8 cellular contexts compared by ENCODE assay signal in genomic region chr3:131526801-131527347, GRCh38. TPM values are rescaled to one million over a fixed set of nuclear protein-coding genes. Genes with fewer than 3 reads are reported as not detected.
DNase-seq lines count a peak whose midpoint lies in the region; ATAC-seq and TF ChIP-seq lines count a peak whose summit lies in the region.

No MANE protein-coding gene starts in this region.

- DNase-seq in NCI-H1436 (lab: John Stamatoyannopoulos, UW) (peak; percentile 32), NCI-H1436 treated with DMSO at 0.1 percent for 48 hours (lab: John Stamatoyannopoulos, UW) (no peak), left ventricle myocardium inferior (peak; percentile 38), sciatic nerve (ENCODE audit: low spot score) (peak; percentile 59), H4 (ENCODE audit: low spot score) (no peak), cortex of kidney (lab: John Stamatoyannopoulos, UW) (no peak)

- H3K4me3 ChIP-seq in WI38 (ENCODE audit: low read depth, low read length) (peak overlapping the region; percentile 15; the same call in 1 of the 2 replicates), left ventricle myocardium inferior (peak overlapping the region; percentile 60)

- H3K36me3 ChIP-seq in left ventricle myocardium inferior = no peaks in the 10 kb centered on the region

- H3K9me3 ChIP-seq in left ventricle myocardium inferior (replicated peaks) = no peaks in the 10 kb centered on the region

- H3K27me3 ChIP-seq in left ventricle myocardium inferior (ENCODE audit: low read depth) = peaks cover 25% of the 10 kb centered on the region

- intact Hi-C loops in left ventricle myocardium inferior (cut with micrococcal nuclease) = no loop called here
- intact Hi-C loops in sciatic nerve (cut with DNase I) = no loop called here

- ATAC-seq in sciatic nerve = peak; percentile 68
- ATAC-seq in HG03108 (IDR thresholded peaks at IDR 0.05; ENCODE audit: unreplicated experiment) = no peak

- H3K27ac ChIP-seq in left ventricle myocardium inferior (replicated peaks) = no peak overlapping the region

- TF ChIP-seq CTCF in WI38 (IDR thresholded peaks at IDR 0.05; ENCODE audit: low read depth, low read length) = no peak
- TF ChIP-seq CTCF in left ventricle myocardium inferior (IDR thresholded peaks at IDR 0.05; ENCODE audit: borderline replicate concordance) = peak; percentile 52

- no peaks in the 10 kb centered on the region for H3K4me1 ChIP-seq in left ventricle myocardium inferior

RNA-seq across cellular contexts. Expression of gene MRPL3, which starts 24.1 kb away (rescaled TPM):
- total RNA-seq in left ventricle myocardium inferior (53.9 TPM), sciatic nerve (45.3 TPM)
- 287 and 295 TPM in 2 replicates for total RNA-seq in H4 (2014; rRNA removed; shearing (Covaris generic))

Comparison
In these comparisons a context has a peak if more than half of its experiments do, and no peak if none do; other contexts are left out.
1. DNase-seq: peak in NCI-H1436 (single experiment), left ventricle myocardium inferior (single experiment) and sciatic nerve (single experiment); none in NCI-H1436 treated with DMSO at 0.1 percent for 48 hours (single experiment), H4 (single experiment) and cortex of kidney (single experiment).